ENCODE assay signal across 14 cellular contexts in genomic region chr1:64516803-64517568, GRCh38. TPM values are rescaled to one million over a fixed set of nuclear protein-coding genes. Genes with fewer than 3 reads are reported as not detected.
DNase-seq lines count a peak whose midpoint lies in the region; ATAC-seq, FAIRE-seq and TF ChIP-seq lines count a peak whose summit lies in the region.
"Had no signal": no experiment of that assay in that cellular context is flagged by ENCODE, and none has a peak within 500 bp of the region (broad histone marks: within the 10 kb centered on the region; RNA-seq: fewer than 3 reads in every experiment).

No MANE protein-coding gene starts in this region.

- CTCF ChIA-PET in CD8-positive, alpha-beta memory T cell (lab: Charles Lee): interaction anchor here (0.6 to 0.9 kb wide), 2 partner anchors 898 to 1171 kb away, joined by 3 read pairs; no protein-coding TSS in a partner anchor

- DNase-seq in HCEC 1CT (peak; percentile 81), astrocyte (ENCODE audit: low read depth) (peak; percentile 76), foreskin keratinocyte (peak in 1 of 2 donors; percentile 75), type B pancreatic cell (ENCODE audit: extremely low spot score, unreplicated experiment) (no peak), activated T-cell treated with anti-CD3 and anti-CD28 coated beads for 4 hours (no peak)
- DNase-seq in CD8-positive, alpha-beta memory T cell: no peak
- DNase-seq in activated naive CD4-positive, alpha-beta T cell treated with anti-CD3 and anti-CD28 coated beads, Interleukin-2, amount 50 U/mL, for 72 hours (ENCODE audit: low spot score in 2 of 2): no peak
- DNase-seq: activated CD4-positive, alpha-beta T cell treated with anti-CD3 and anti-CD28 coated beads, Interleukin-2, amount 10 ng/mL, durations not matched to agents 7 days and 5 days; Karpas-422; lower lobe of right lung; NCI-H774 had no signal

- H3K4me1 Mint-ChIP-seq in astrocyte (ENCODE audit: low read depth, unreplicated experiment): peaks cover 64% of the 10 kb centered on the region
- H3K4me1 Mint-ChIP-seq in type B pancreatic cell (ENCODE audit: unreplicated experiment): peaks cover 71% of the 10 kb centered on the region
- no peaks in the 10 kb centered on the region for H3K4me1 Mint-ChIP-seq in CD8-positive, alpha-beta memory T cell
- H3K4me1 Mint-ChIP-seq: activated CD4-positive, alpha-beta T cell treated with anti-CD3 and anti-CD28 coated beads, Interleukin-2, amount 10 ng/mL, durations not matched to agents 7 days and 5 days had no signal

- H3K27ac Mint-ChIP-seq in astrocyte (ENCODE audit: unreplicated experiment): peak overlapping the region; percentile 99
- peak overlapping the region; percentile 5 for H3K27ac Mint-ChIP-seq in type B pancreatic cell
- no peak overlapping the region for H3K27ac Mint-ChIP-seq in CD8-positive, alpha-beta memory T cell
- peak overlapping the region in 1 of 2 donors; percentile 17 for H3K27ac Mint-ChIP-seq in activated naive CD4-positive, alpha-beta T cell treated with anti-CD3 and anti-CD28 coated beads, Interleukin-2, amount 50 U/mL, for 72 hours
- H3K27ac Mint-ChIP-seq: activated CD4-positive, alpha-beta T cell treated with anti-CD3 and anti-CD28 coated beads, Interleukin-2, amount 10 ng/mL, durations not matched to agents 7 days and 5 days had no signal

- H3K27me3 Mint-ChIP-seq in astrocyte (ENCODE audit: low read depth, unreplicated experiment): no peaks in the 10 kb centered on the region
- H3K27me3 Mint-ChIP-seq in type B pancreatic cell: peaks cover 17% of the 10 kb centered on the region
- H3K27me3 Mint-ChIP-seq in CD8-positive, alpha-beta memory T cell: peaks cover 1 to 3% of the 10 kb centered on the region in 2 donors
- H3K27me3 Mint-ChIP-seq: brain had no signal

- H3K4me3 Mint-ChIP-seq in astrocyte (ENCODE audit: unreplicated experiment) (peak overlapping the region; percentile 37), type B pancreatic cell (no peak overlapping the region)
- H3K4me3 Mint-ChIP-seq in CD8-positive, alpha-beta memory T cell: no peak overlapping the region
- H3K4me3 Mint-ChIP-seq: activated CD4-positive, alpha-beta T cell treated with anti-CD3 and anti-CD28 coated beads, Interleukin-2, amount 10 ng/mL, durations not matched to agents 7 days and 5 days had no signal

- POLR2A ChIA-PET in CD8-positive, alpha-beta memory T cell (lab: Charles Lee): no interaction called here

- no peaks in the 10 kb centered on the region for H3K36me3 ChIP-seq in astrocyte (ENCODE audit: insufficient read depth, low read length)
- no peaks in the 10 kb centered on the region for H3K36me3 ChIP-seq in CD8-positive, alpha-beta memory T cell (ENCODE audit: insufficient read depth, low read length)
- H3K36me3 ChIP-seq: lower lobe of right lung had no signal

- no peak overlapping the region for H3K4me3 ChIP-seq in astrocyte (ENCODE audit: insufficient read depth, low read depth, low read length)
- H3K4me3 ChIP-seq in CD8-positive, alpha-beta memory T cell (ENCODE audit: low read length): no peak overlapping the region
- H3K4me3 ChIP-seq: lower lobe of right lung had no signal

- H3K36me3 Mint-ChIP-seq in astrocyte (ENCODE audit: low read depth, unreplicated experiment): no peaks in the 10 kb centered on the region
- H3K36me3 Mint-ChIP-seq in type B pancreatic cell: peaks cover 7% of the 10 kb centered on the region
- H3K36me3 Mint-ChIP-seq in CD8-positive, alpha-beta memory T cell: peaks cover 0 to 2% (median 0%) of the 10 kb centered on the region in 3 donors
- H3K36me3 Mint-ChIP-seq in activated naive CD4-positive, alpha-beta T cell treated with anti-CD3 and anti-CD28 coated beads, Interleukin-2, amount 50 U/mL, for 72 hours: no peaks in the 10 kb centered on the region
- H3K36me3 Mint-ChIP-seq: brain had no signal

- no peak for TF ChIP-seq CTCF in astrocyte (IDR thresholded peaks at IDR 0.05; ENCODE audit: insufficient read depth, low read depth, low read length)
- TF ChIP-seq CTCF in foreskin keratinocyte (conservative IDR thresholded peaks at IDR 0.05): no peak
- no peak for TF ChIP-seq CTCF in type B pancreatic cell (conservative IDR thresholded peaks at IDR 0.05)

- ATAC-seq in foreskin keratinocyte: peak; percentile 15
- ATAC-seq in activated naive CD4-positive, alpha-beta T cell treated with anti-CD3 and anti-CD28 coated beads, Interleukin-2, amount 50 U/mL, for 72 hours: no peak
- ATAC-seq: lower lobe of right lung, Right ventricle myocardium inferior had no signal

- peak overlapping the region; percentile 50 for H3K4me2 ChIP-seq in astrocyte (ENCODE audit: low read length)

- H2AFZ ChIP-seq in astrocyte (ENCODE audit: low read depth, low read length): no peak overlapping the region

- no peaks in the 10 kb centered on the region for H4K20me1 ChIP-seq in astrocyte (ENCODE audit: insufficient read depth, low read length)

- no peaks in the 10 kb centered on the region for H3K9me3 ChIP-seq in astrocyte (ENCODE audit: insufficient read depth, low read depth, low read length)
- no peaks in the 10 kb centered on the region for H3K9me3 ChIP-seq in CD8-positive, alpha-beta memory T cell (ENCODE audit: low read length)
- H3K9me3 ChIP-seq: lower lobe of right lung had no signal

- FAIRE-seq in astrocyte (lab: Jason Lieb, UNC): peak; percentile 92
- FAIRE-seq: D721Med had no signal

- peaks cover 6% of the 10 kb centered on the region for H3K79me2 ChIP-seq in astrocyte (ENCODE audit: insufficient read depth, low read length)

- H3K4me1 ChIP-seq in astrocyte (ENCODE audit: insufficient read depth, low read length): peaks cover 50% of the 10 kb centered on the region
- peaks cover 9% of the 10 kb centered on the region for H3K4me1 ChIP-seq in foreskin keratinocyte
- H3K4me1 ChIP-seq in CD8-positive, alpha-beta memory T cell (ENCODE audit: insufficient read depth, low read length): no peaks in the 10 kb centered on the region

- H3K27me3 ChIP-seq in astrocyte (ENCODE audit: insufficient read depth, low read length) (no peaks in the 10 kb centered on the region), foreskin keratinocyte (no peaks in the 10 kb centered on the region)
- no peaks in the 10 kb centered on the region for H3K27me3 ChIP-seq in CD8-positive, alpha-beta memory T cell (ENCODE audit: insufficient read depth, low read length, poor library complexity, severe bottlenecking)

- H3K9ac ChIP-seq in astrocyte (ENCODE audit: low read length): peak overlapping the region; percentile 50

- peak overlapping the region; percentile 70 for H3K27ac ChIP-seq in astrocyte (ENCODE audit: low read depth, low read length)
- no peak overlapping the region for H3K27ac ChIP-seq in foreskin keratinocyte
- no peak overlapping the region for H3K27ac ChIP-seq in CD8-positive, alpha-beta memory T cell (ENCODE audit: low read depth, low read length)
- H3K27ac ChIP-seq: lower lobe of right lung had no signal

- no peaks in the 10 kb centered on the region for H3K9me3 Mint-ChIP-seq in astrocyte (ENCODE audit: unreplicated experiment)
- H3K9me3 Mint-ChIP-seq in type B pancreatic cell: no peaks in the 10 kb centered on the region
- H3K9me3 Mint-ChIP-seq in CD8-positive, alpha-beta memory T cell: peaks cover 0 to 2% (median 0%) of the 10 kb centered on the region in 5 donors
- no peaks in the 10 kb centered on the region for H3K9me3 Mint-ChIP-seq in activated naive CD4-positive, alpha-beta T cell treated with anti-CD3 and anti-CD28 coated beads, Interleukin-2, amount 50 U/mL, for 72 hours
- H3K9me3 Mint-ChIP-seq: brain had no signal

RNA-seq across cellular contexts. Expression of gene CACHD1, which starts 47.1 kb away (rescaled TPM):
- total RNA-seq in astrocyte (21.2 and 28.3 TPM in 2 replicates), foreskin keratinocyte (3.9 and 4.0 TPM in 2 replicates), type B pancreatic cell (ENCODE audit: low replicate concordance) (9.6 and 44.6 TPM in 2 replicates)
- 0.81 and 0.90 TPM in 2 replicates for polyA plus RNA-seq in foreskin keratinocyte
- under 1 TPM; 0.35 TPM for total RNA-seq in CD8-positive, alpha-beta memory T cell
- polyA plus RNA-seq in CD8-positive, alpha-beta memory T cell: not detected
- total RNA-seq in activated naive CD4-positive, alpha-beta T cell treated with anti-CD3 and anti-CD28 coated beads, Interleukin-2, amount 50 U/mL, for 72 hours: 1 to 10 TPM; 1.1 to 1.6 TPM

Comparison
In these comparisons a context has a peak if more than half of its experiments do, and no peak if none do; other contexts are left out.
1. DNase-seq: peak in HCEC 1CT (single experiment) and astrocyte (single experiment); none in type B pancreatic cell (single experiment), CD8-positive, alpha-beta memory T cell (0 of 5), activated T-cell treated with anti-CD3 and anti-CD28 coated beads for 4 hours (single experiment) and activated naive CD4-positive, alpha-beta T cell treated with anti-CD3 and anti-CD28 coated beads, Interleukin-2, amount 50 U/mL, for 72 hours (0 of 2).
2. H3K27ac Mint-ChIP-seq: peak in astrocyte (single experiment) and type B pancreatic cell (single experiment); none in CD8-positive, alpha-beta memory T cell (0 of 8).